8 cellular contexts compared by ENCODE assay signal in genomic region chr2:119702918-119703401, GRCh38. TPM values are rescaled to one million over a fixed set of nuclear protein-coding genes. Genes with fewer than 3 reads are reported as not detected.
A peak's percentile ranks its signal among the peaks of the same experiment; 100 is the strongest.
DNase-seq lines count a peak whose midpoint lies in the region; ATAC-seq and TF ChIP-seq lines count a peak whose summit lies in the region.

No MANE protein-coding gene starts in this region.

- no peak overlapping the region for H3K27ac ChIP-seq in liver (ENCODE audit: low read depth in 1 of 2, low read length in 2 of 2)

- H3K36me3 Mint-ChIP-seq in chondrocyte (ENCODE audit: low read depth): no peaks in the 10 kb centered on the region

- peaks cover 0 to 2% (median 1%) of the 10 kb centered on the region in 4 donors for H3K4me1 ChIP-seq in liver (ENCODE audit: control insufficient read depth in 4 of 4, insufficient read depth in 4 of 4, low read length in 3 of 4)

- H3K9me3 ChIP-seq in liver (ENCODE audit: control insufficient read depth in 4 of 4, low read length in 3 of 4): no peaks in the 10 kb centered on the region

- peak; percentile 43 for DNase-seq in AG10803 (ENCODE audit: low read depth)
- peak; percentile 46 for DNase-seq in NCI-H345 treated with DMSO at 0.1 percent for 48 hours (lab: John Stamatoyannopoulos, UW; ENCODE audit: unreplicated experiment)
- DNase-seq in activated CD4-positive, alpha-beta T cell treated with anti-CD3 and anti-CD28 coated beads for 4 hours: peak; percentile 58 to 61
- peak; percentile 58 for DNase-seq in chondrocyte (ENCODE audit: low spot score)
- DNase-seq in stimulated activated CD8-positive, alpha-beta memory T cell treated with anti-CD3 and anti-CD28 coated beads, Interleukin-12 subunit alpha, Interleukin-12 subunit beta, amount 100 ng/mL, for 1 hour (ENCODE audit: low read depth): peak; percentile 40

- peaks cover 15% of the 10 kb centered on the region for H3K4me1 Mint-ChIP-seq in chondrocyte (ENCODE audit: low read depth)

- no peaks in the 10 kb centered on the region for H3K36me3 ChIP-seq in liver (ENCODE audit: control insufficient read depth in 4 of 4, insufficient read depth in 3 of 4, low read depth in 1 of 4, low read length in 3 of 4)

- H3K27me3 Mint-ChIP-seq in chondrocyte (ENCODE audit: low read depth): peaks cover 10% of the 10 kb centered on the region

- ATAC-seq in GM18858 (IDR thresholded peaks at IDR 0.05; ENCODE audit: unreplicated experiment) (peak; percentile 70), HG03066 (IDR thresholded peaks at IDR 0.05; ENCODE audit: low read depth, unreplicated experiment) (peak; percentile 73)

- WGBS in liver: 17% methylated on average over 13 of the region's 13 CpGs

- peak; percentile 92 for TF ChIP-seq CTCF in AG10803 (conservative IDR thresholded peaks at IDR 0.05; ENCODE audit: low read length)
- peak; percentile 98 for TF ChIP-seq CTCF in chondrocyte (IDR thresholded peaks at IDR 0.05)
- TF ChIP-seq CTCF in liver (IDR thresholded peaks at IDR 0.05; ENCODE audit: low read depth, low read length, missing input control): peak; percentile 89

- TF ChIP-seq RAD21 in liver (IDR thresholded peaks at IDR 0.05): peak; percentile 91 to 96

- no peak overlapping the region for H3K9ac ChIP-seq in liver (ENCODE audit: low read depth in 1 of 2, low read length in 2 of 2)

- H3K27ac Mint-ChIP-seq in chondrocyte (ENCODE audit: unreplicated experiment): no peak overlapping the region

- H3K27me3 ChIP-seq in liver (ENCODE audit: control insufficient read depth in 4 of 4, insufficient read depth in 4 of 4, low read length in 3 of 4): no peaks in the 10 kb centered on the region

- no peak overlapping the region for H3K4me3 Mint-ChIP-seq in chondrocyte (ENCODE audit: unreplicated experiment)

- H3K4me3 ChIP-seq in AG10803 (ENCODE audit: low read length) (no peak overlapping the region), liver (ENCODE audit: low read depth in 1 of 3, low read length in 3 of 3) (no peak overlapping the region)

- H3K9me3 Mint-ChIP-seq in chondrocyte (ENCODE audit: low read depth): peaks cover 4% of the 10 kb centered on the region

TF ChIP-seq in liver, 16 proteins besides CTCF, POLR2A, EP300 and RAD21:
- TF ChIP-seq HNF4G (IDR thresholded peaks at IDR 0.05) (no peak), TAF1 (conservative IDR thresholded peaks at IDR 0.05) (no peak), REST (IDR thresholded peaks at IDR 0.05) (no peak), YY1 (IDR thresholded peaks at IDR 0.05) (no peak), FOXA1 (IDR thresholded peaks at IDR 0.05) (no peak), HNF4A (conservative IDR thresholded peaks at IDR 0.05) (no peak), JUND (IDR thresholded peaks at IDR 0.05) (no peak), EGR1 (IDR thresholded peaks at IDR 0.05; ENCODE audit: low read depth in 2 of 2) (no peak), FOXA2 (IDR thresholded peaks at IDR 0.05) (no peak), GABPA (IDR thresholded peaks at IDR 0.05 in 1 of 2, conservative IDR thresholded peaks at IDR 0.05 in 1 of 2) (no peak), NR2F2 (IDR thresholded peaks at IDR 0.05) (no peak)
- TF ChIP-seq, protein P1, sequence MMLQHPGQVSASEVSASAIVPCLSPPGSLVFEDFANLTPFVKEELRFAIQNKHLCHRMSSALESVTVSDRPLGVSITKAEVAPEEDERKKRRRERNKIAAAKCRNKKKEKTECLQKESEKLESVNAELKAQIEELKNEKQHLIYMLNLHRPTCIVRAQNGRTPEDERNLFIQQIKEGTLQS (IDR thresholded peaks at IDR 0.05): no peak
- TF ChIP-seq, protein P2, sequence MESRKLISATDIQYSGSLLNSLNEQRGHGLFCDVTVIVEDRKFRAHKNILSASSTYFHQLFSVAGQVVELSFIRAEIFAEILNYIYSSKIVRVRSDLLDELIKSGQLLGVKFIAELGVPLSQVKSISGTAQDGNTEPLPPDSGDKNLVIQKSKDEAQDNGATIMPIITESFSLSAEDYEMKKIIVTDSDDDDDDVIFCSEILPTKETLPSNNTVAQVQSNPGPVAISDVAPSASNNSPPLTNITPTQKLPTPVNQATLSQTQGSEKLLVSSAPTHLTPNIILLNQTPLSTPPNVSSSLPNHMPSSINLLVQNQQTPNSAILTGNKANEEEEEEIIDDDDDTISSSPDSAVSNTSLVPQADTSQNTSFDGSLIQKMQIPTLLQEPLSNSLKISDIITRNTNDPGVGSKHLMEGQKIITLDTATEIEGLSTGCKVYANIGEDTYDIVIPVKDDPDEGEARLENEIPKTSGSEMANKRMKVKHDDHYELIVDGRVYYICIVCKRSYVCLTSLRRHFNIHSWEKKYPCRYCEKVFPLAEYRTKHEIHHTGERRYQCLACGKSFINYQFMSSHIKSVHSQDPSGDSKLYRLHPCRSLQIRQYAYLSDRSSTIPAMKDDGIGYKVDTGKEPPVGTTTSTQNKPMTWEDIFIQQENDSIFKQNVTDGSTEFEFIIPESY (IDR thresholded peaks at IDR 0.05): no peak
- TF ChIP-seq, protein P3, sequence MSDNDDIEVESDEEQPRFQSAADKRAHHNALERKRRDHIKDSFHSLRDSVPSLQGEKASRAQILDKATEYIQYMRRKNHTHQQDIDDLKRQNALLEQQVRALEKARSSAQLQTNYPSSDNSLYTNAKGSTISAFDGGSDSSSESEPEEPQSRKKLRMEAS (IDR thresholded peaks at IDR 0.05): no peak

RNA-seq across cellular contexts. Expression of gene TMEM177, which starts 24.0 kb away (rescaled TPM):
- total RNA-seq in chondrocyte (6.8 to 7.8 TPM (median 7.0 TPM) in 3 replicates), liver (10 to 100 TPM; 13.0 to 22.6 TPM)
- polyA plus RNA-seq in liver: 10 to 100 TPM; 22.7 to 26.0 TPM

RNA-seq across cellular contexts. Expression of gene PTPN4, which starts 56.8 kb away (rescaled TPM):
- total RNA-seq in chondrocyte (21.8 to 24.2 TPM (median 23.8 TPM) in 3 replicates), liver (10 to 100 TPM; 12.6 to 34.6 TPM)
- polyA plus RNA-seq in liver: 1 to 10 TPM; 4.2 to 6.4 TPM
